26 cellular contexts compared by ENCODE assay signal in the genomic region with DNA sequence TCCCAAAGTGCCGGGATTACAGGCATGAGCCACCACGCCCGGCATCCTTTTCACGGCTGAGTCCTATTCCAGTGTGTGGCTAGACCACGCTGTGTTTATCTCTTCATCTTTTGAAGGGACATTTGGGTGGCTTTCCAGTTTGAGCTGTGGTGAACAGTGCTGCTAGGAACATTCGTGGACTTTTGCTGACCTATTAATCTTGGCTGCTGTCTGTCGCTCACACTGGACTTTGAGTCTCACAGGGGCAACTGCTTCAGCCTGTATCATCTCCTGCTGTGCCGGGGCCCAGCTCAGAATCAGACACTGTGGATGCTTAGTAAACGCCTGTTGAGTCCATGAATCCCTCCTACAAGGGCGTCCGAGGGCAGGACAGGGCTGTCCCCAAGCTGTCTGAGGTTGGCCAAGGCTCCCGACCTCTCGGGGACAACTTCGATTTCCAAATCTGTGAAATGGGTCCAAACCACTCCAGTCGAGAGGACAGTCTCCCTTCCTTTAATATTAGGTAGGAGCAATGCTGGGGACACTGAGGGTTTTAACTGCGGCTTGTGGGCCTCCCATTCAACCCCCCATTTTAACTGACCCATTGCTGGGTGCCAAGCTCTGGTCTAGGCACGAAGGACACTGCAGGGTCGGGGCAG. TPM values are rescaled to one million over a fixed set of nuclear protein-coding genes. Genes with fewer than 3 reads are reported as not detected.
DNase-seq lines count a peak whose midpoint lies in the region; ATAC-seq and TF ChIP-seq lines count a peak whose summit lies in the region.
"Had no signal": no experiment of that assay in that cellular context is flagged by ENCODE, and none has a peak within 500 bp of the region (broad histone marks: within the 10 kb centered on the region; RNA-seq: fewer than 3 reads in every experiment).

No MANE protein-coding gene starts in this region.

- H3K4me3 Mint-ChIP-seq in effector memory CD8-positive, alpha-beta T cell: no peak overlapping the region
- H3K4me3 Mint-ChIP-seq in type B pancreatic cell: no peak overlapping the region
- H3K4me3 Mint-ChIP-seq: nephron progenitor cell had no signal

- intact Hi-C loops in IMR-90 (cut with micrococcal nuclease) (no loop called here), thyroid gland (cut with DNase I) (no loop called here)

- no peaks in the 10 kb centered on the region for H3K9me1 ChIP-seq in IMR-90 (ENCODE audit: insufficient read depth, low read length)

- H3K36me3 Mint-ChIP-seq in effector memory CD8-positive, alpha-beta T cell (ENCODE audit: insufficient read depth): peaks cover 15% of the 10 kb centered on the region
- H3K36me3 Mint-ChIP-seq in type B pancreatic cell: peaks cover 5% of the 10 kb centered on the region

- H2AK9ac ChIP-seq in IMR-90 (replicated peaks; ENCODE audit: low read depth, low read length, poor library complexity): peak overlapping the region; percentile 7

- H3K4ac ChIP-seq in IMR-90 (ENCODE audit: low read depth, low read length): no peak overlapping the region

- H3K27ac Mint-ChIP-seq in effector memory CD8-positive, alpha-beta T cell: no peak overlapping the region
- no peak overlapping the region for H3K27ac Mint-ChIP-seq in type B pancreatic cell
- H3K27ac Mint-ChIP-seq: nephron progenitor cell had no signal

- no peak overlapping the region for H2AK5ac ChIP-seq in IMR-90 (ENCODE audit: low read depth, low read length)

- no peak for DNase-seq in IMR-90
- DNase-seq in coronary artery (ENCODE audit: low spot score): no peak
- DNase-seq in osteoblast (ENCODE audit: insufficient read length, low spot score, missing footprints): peak; percentile 79
- no peak for DNase-seq in thyroid gland
- no peak for DNase-seq in GM19238 (ENCODE audit: insufficient read length, low spot score)
- no peak for DNase-seq in effector memory CD8-positive, alpha-beta T cell
- no peak for DNase-seq in AG08395 (ENCODE audit: low spot score)
- no peak for DNase-seq in type B pancreatic cell (ENCODE audit: extremely low spot score, unreplicated experiment)
- DNase-seq: activated CD8-positive, alpha-beta memory T cell treated with anti-CD3 and anti-CD28 coated beads, Interleukin-2, amount 50 U/mL, for 48 hours; activated effector memory CD4-positive, alpha-beta T cell treated with anti-CD3 and anti-CD28 coated beads, Interleukin-2, amount 50 U/mL, for 16 hours; dorsolateral prefrontal cortex; Kasumi-1; NCI-H1048; NCI-H2081 treated with DMSO at 0.1 percent for 48 hours; NCI-H446 treated with DMSO at 0.1 percent for 48 hours; nephron progenitor cell; NK-92 treated with Interleukin-12 subunit alpha and Interleukin-12 subunit beta, amount 100 ng/mL, for 24 hours; trophoblast cell; WERI-Rb-1 had no signal

- H2BK15ac ChIP-seq in IMR-90 (ENCODE audit: low read depth, low read length): no peak overlapping the region

- no peak overlapping the region for H4K8ac ChIP-seq in IMR-90 (ENCODE audit: low read depth in 2 of 2, low read length in 2 of 2)

- no peak overlapping the region for H2BK5ac ChIP-seq in IMR-90 (ENCODE audit: low read depth, low read length, poor library complexity, severe bottlenecking)

- POLR2A ChIA-PET in IMR-90 (lab: Charles Lee; ENCODE audit: unreplicated experiment): no interaction called here

- in situ Hi-C loops in IMR-90 (cut with MboI; ENCODE audit: low sequenced_read_pairs): loop anchor here (5.0 kb wide), 1 partner anchor 100 kb away; no protein-coding TSS in a partner anchor

- H2BK120ac ChIP-seq in IMR-90 (ENCODE audit: low read depth, low read length): no peak overlapping the region

- H4K20me1 ChIP-seq in IMR-90 (ENCODE audit: insufficient read depth, low read length) (peaks cover 20% of the 10 kb centered on the region), osteoblast (ENCODE audit: insufficient read depth, low read length) (peaks cover 13% of the 10 kb centered on the region)

- CTCF ChIA-PET in IMR-90 (lab: Yijun Ruan, JAX): no interaction called here

- peaks cover 50% of the 10 kb centered on the region for H3K79me2 ChIP-seq in osteoblast (ENCODE audit: insufficient read depth, low read length)

- H3K14ac ChIP-seq in IMR-90 (replicated peaks; ENCODE audit: low read depth, low read length): no peak overlapping the region

- peaks cover 4% of the 10 kb centered on the region; the same call in 1 of the 2 replicates for H3K9me3 ChIP-seq in IMR-90 (ENCODE audit: control insufficient read depth, insufficient read depth, low read length)
- H3K9me3 ChIP-seq in osteoblast (ENCODE audit: low read depth, low read length): peaks cover 5% of the 10 kb centered on the region
- H3K9me3 ChIP-seq in thyroid gland: no peaks in the 10 kb centered on the region

- H3K27ac ChIP-seq in IMR-90 (ENCODE audit: insufficient read depth, low read length) (no peak overlapping the region), coronary artery (peak overlapping the region; percentile 83 to 86), osteoblast (ENCODE audit: low read depth, low read length) (peak overlapping the region; percentile 28), thyroid gland (peak overlapping the region in 2 of 3 donors; percentile 12 to 80)
- H3K27ac ChIP-seq: epithelial cell of prostate, SK-N-MC, WERI-Rb-1 had no signal

- H2AFZ ChIP-seq in IMR-90 (replicated peaks; ENCODE audit: low read length, poor library complexity): no peak overlapping the region
- no peak overlapping the region for H2AFZ ChIP-seq in osteoblast (ENCODE audit: low read length)

- H4K5ac ChIP-seq in IMR-90 (ENCODE audit: low read depth, low read length): no peak overlapping the region

- H3K36me3 ChIP-seq in IMR-90 (ENCODE audit: control insufficient read depth, insufficient read depth, low read length) (peaks cover 42% of the 10 kb centered on the region), osteoblast (ENCODE audit: insufficient read depth, low read length) (peaks cover 39% of the 10 kb centered on the region), thyroid gland (peaks cover 8 to 14% of the 10 kb centered on the region in 2 donors)

- WGBS in IMR-90 (ENCODE audit: extremely low coverage in 2 of 2, insufficient read length in 1 of 2), 2 experiments: 97% methylated on average over 4 of the region's 18 CpGs; no CpG with 5 or more reads in 1 of the 2 experiments
- 95 to 97% methylated on average over 16 to 18 of the region's 18 CpGs for WGBS in thyroid gland, 2 donors

- no TSS peak for BruUV-seq in IMR-90 (replicated peaks; lab: Mats Ljungman, UMichigan)

- H3K56ac ChIP-seq in IMR-90 (ENCODE audit: extremely low read depth, insufficient read depth, low read length): no peak overlapping the region

- H3K9me3 Mint-ChIP-seq in effector memory CD8-positive, alpha-beta T cell: no peaks in the 10 kb centered on the region
- no peaks in the 10 kb centered on the region for H3K9me3 Mint-ChIP-seq in type B pancreatic cell

- no peak overlapping the region for H4K91ac ChIP-seq in IMR-90 (ENCODE audit: insufficient read depth, low read depth, low read length)

- H3K18ac ChIP-seq in IMR-90 (ENCODE audit: low read depth, low read length): no peak overlapping the region

- H3K4me2 ChIP-seq in IMR-90 (ENCODE audit: low read depth, low read length): no peak overlapping the region
- H3K4me2 ChIP-seq in osteoblast (ENCODE audit: insufficient read depth, low read length): no peak overlapping the region

- H3K4me3 ChIP-seq in IMR-90 (ENCODE audit: insufficient read depth, low read depth, low read length) (no peak overlapping the region), coronary artery (no peak overlapping the region), osteoblast (ENCODE audit: insufficient read depth, low read length) (no peak overlapping the region), thyroid gland (replicated peaks in 1 of 3) (no peak overlapping the region)
- H3K4me3 ChIP-seq: dorsolateral prefrontal cortex, SK-N-MC had no signal

- H3K23ac ChIP-seq in IMR-90 (ENCODE audit: low read depth, low read length): no peak overlapping the region

- H3K27me3 ChIP-seq in IMR-90 (ENCODE audit: control insufficient read depth, insufficient read depth, low read length) (no peaks in the 10 kb centered on the region), osteoblast (ENCODE audit: insufficient read depth, low read length) (no peaks in the 10 kb centered on the region), thyroid gland (no peaks in the 10 kb centered on the region)
- H3K27me3 ChIP-seq: dorsolateral prefrontal cortex had no signal

- H2BK20ac ChIP-seq in IMR-90 (ENCODE audit: low read depth, low read length): no peak overlapping the region

- peaks cover 29 to 67% of the 10 kb centered on the region in 2 experiments for H3K79me1 ChIP-seq in IMR-90 (ENCODE audit: low read depth in 1 of 2, low read length in 2 of 2)

- H3K4me1 ChIP-seq in IMR-90 (ENCODE audit: control insufficient read depth, insufficient read depth, low read length) (peaks cover 16% of the 10 kb centered on the region), osteoblast (ENCODE audit: insufficient read depth, low read length) (peaks cover 32% of the 10 kb centered on the region), thyroid gland (peaks cover 3 to 43% of the 10 kb centered on the region in 2 donors)

- TF ChIP-seq CTCF in IMR-90 (conservative IDR thresholded peaks at IDR 0.05; ENCODE audit: low read depth, low read length): no peak
- no peak for TF ChIP-seq CTCF in coronary artery (IDR thresholded peaks at IDR 0.05)
- TF ChIP-seq CTCF in osteoblast (IDR thresholded peaks at IDR 0.05; ENCODE audit: extremely low read depth, low read depth, low read length): no peak
- TF ChIP-seq CTCF in thyroid gland (IDR thresholded peaks at IDR 0.05): no peak
- TF ChIP-seq CTCF in type B pancreatic cell (conservative IDR thresholded peaks at IDR 0.05): no peak

- H3K27me3 Mint-ChIP-seq in effector memory CD8-positive, alpha-beta T cell: no peaks in the 10 kb centered on the region
- no peaks in the 10 kb centered on the region for H3K27me3 Mint-ChIP-seq in type B pancreatic cell

- TF ChIP-seq POLR2A in IMR-90 (IDR thresholded peaks at IDR 0.05; ENCODE audit: low read depth, low read length) (no peak), thyroid gland (IDR thresholded peaks at IDR 0.05) (no peak)

- TF ChIP-seq RAD21 in IMR-90 (IDR thresholded peaks at IDR 0.05; ENCODE audit: low read length): no peak

- peaks cover 15 to 19% of the 10 kb centered on the region in 2 donors for H3K4me1 Mint-ChIP-seq in effector memory CD8-positive, alpha-beta T cell (ENCODE audit: low read depth in 2 of 2)
- peaks cover 5% of the 10 kb centered on the region for H3K4me1 Mint-ChIP-seq in type B pancreatic cell (ENCODE audit: unreplicated experiment)

- dilution Hi-C loops in IMR-90 (cut with HindIII; ENCODE audit: low sequenced_read_pairs, unreplicated experiment): no loop called here

- no peak for ATAC-seq in IMR-90 (ENCODE audit: low read depth)
- no peak for ATAC-seq in effector memory CD8-positive, alpha-beta T cell (replicated peaks)
- ATAC-seq: Panc1 had no signal

- no peak overlapping the region for H3K9ac ChIP-seq in IMR-90 (ENCODE audit: low read depth, low read length)

RNA-seq across cellular contexts. Expression of a gene that starts 48.4 kb away (rescaled TPM):
- total RNA-seq in IMR-90 (2012; rRNA removed) (not detected in 2 replicates), osteoblast (not detected in 2 replicates), thyroid gland (not detected), type B pancreatic cell (ENCODE audit: low replicate concordance) (7.0 and 21.9 TPM in 2 replicates)
- not detected in 2 replicates for polyA plus RNA-seq in IMR-90 (2012; rRNA removed)
- 0.09 TPM in 1 of 2 replicates, not detected in the other for polyA plus RNA-seq in IMR-90 (2012; cell fraction: cytosol; rRNA removed)
- polyA plus RNA-seq in IMR-90 (2012; cell fraction: nucleus; rRNA removed; ENCODE audit: low replicate concordance): not detected in 2 replicates
- total RNA-seq: cardiac septum, Daoy, pulmonary artery endothelial cell had no signal

RNA-seq across cellular contexts. Expression of a gene that starts 51.4 kb away (rescaled TPM):
- not detected in 2 replicates for total RNA-seq in IMR-90 (2012; rRNA removed)
- polyA plus RNA-seq in IMR-90 (2012; rRNA removed): not detected in 2 replicates
- not detected in 2 replicates for polyA plus RNA-seq in IMR-90 (2012; cell fraction: cytosol; rRNA removed)
- not detected in 2 replicates for polyA plus RNA-seq in IMR-90 (2012; cell fraction: nucleus; rRNA removed; ENCODE audit: low replicate concordance)
- total RNA-seq in osteoblast: not detected in 2 replicates
- not detected for total RNA-seq in thyroid gland
- total RNA-seq in type B pancreatic cell (ENCODE audit: low replicate concordance): not detected in 2 replicates
- total RNA-seq: cardiac septum; Daoy; pulmonary artery endothelial cell; T-helper 2 cell treated with Interferon-gamma antibody and Interleukin-4, amounts not matched to agents 100 ng/mL and 5 ng/mL, for 36 hours had no signal
